Comparison of ENCODE assay signal across 1 cellular context in the genomic region with DNA sequence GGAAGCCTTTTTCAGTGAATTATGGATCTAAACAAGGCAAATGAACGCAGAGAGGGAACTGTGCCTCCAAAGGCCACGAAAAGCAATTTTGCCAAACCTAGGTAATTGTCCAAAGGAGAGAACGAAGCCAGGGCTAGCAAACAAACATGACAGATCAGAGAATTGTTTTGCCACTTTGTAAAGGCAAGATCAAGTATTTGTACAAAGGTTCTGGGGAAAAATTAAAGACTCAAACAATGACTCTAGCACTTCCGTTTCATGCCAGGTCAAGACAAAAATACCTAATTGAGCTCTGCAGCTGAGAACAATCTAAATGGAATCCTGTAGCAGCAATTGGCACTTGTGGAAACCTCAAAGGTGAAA.
TF ChIP-seq lines count a peak whose summit lies in the region.

No MANE protein-coding gene starts in this region.

TF ChIP-seq in H1, 55 proteins besides CTCF, POLR2A, EP300 and RAD21:
- TF ChIP-seq YY1 (IDR thresholded peaks at IDR 0.05; ENCODE audit: low read depth, low read length) = no peak
